In the genomic region with DNA sequence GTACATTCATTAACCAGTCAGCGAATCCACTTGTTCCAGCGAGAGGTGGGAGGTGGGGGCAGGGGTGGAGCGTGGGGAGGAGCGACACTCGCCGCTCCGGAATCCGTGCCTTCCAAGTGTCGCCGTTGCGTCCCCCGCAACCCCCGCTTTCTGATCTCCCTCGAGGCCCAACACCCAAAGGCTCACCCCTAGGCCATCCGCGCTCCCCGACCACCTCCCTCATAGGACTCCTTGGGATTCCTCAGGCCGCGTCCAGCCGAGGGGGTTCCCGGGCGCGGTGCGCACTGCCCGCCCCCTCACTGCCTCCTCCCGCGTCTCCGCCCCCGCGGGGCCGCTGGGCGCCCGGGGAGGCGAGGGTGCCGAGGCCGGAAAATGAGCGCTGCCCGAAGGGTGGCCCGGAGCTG, we compare ENCODE assay signal across 9 cellular contexts.
DNase-seq lines count a peak whose midpoint lies in the region; ATAC-seq and TF ChIP-seq lines count a peak whose summit lies in the region.
"Had no signal": no experiment of that assay in that cellular context is flagged by ENCODE, and none has a peak within 500 bp of the region (broad histone marks: within the 10 kb centered on the region; RNA-seq: fewer than 3 reads in every experiment).

No MANE protein-coding gene starts in this region.

- peak overlapping the region in 1 of 8 donors; percentile 19 for H3K27ac Mint-ChIP-seq in CD8-positive, alpha-beta memory T cell
- H3K27ac Mint-ChIP-seq in osteocyte (ENCODE audit: unreplicated experiment): no peak overlapping the region
- H3K27ac Mint-ChIP-seq: activated naive CD4-positive, alpha-beta T cell treated with anti-CD3 and anti-CD28 coated beads, Interleukin-2, amount 50 U/mL, for 72 hours had no signal

- H3K9ac ChIP-seq in fibroblast of lung (ENCODE audit: insufficient read depth, low read length): no peak overlapping the region

- no peak overlapping the region for H3K4me3 ChIP-seq in CD8-positive, alpha-beta memory T cell (ENCODE audit: low read length)
- H3K4me3 ChIP-seq in Panc1 (ENCODE audit: low read depth in 2 of 2, low read length in 2 of 2): peak overlapping the region; percentile 52 to 58
- H3K4me3 ChIP-seq in fibroblast of lung (replicated peaks in 1 of 4; ENCODE audit: control extremely low read depth in 1 of 4, insufficient read depth in 1 of 4, low read depth in 3 of 4, low read length in 4 of 4): peak overlapping the region in 1 of 4 experiments; percentile 7

- POLR2A ChIA-PET in CD8-positive, alpha-beta memory T cell (lab: Charles Lee): no interaction called here
- POLR2A ChIA-PET in Panc1 (lab: Charles Lee): no interaction called here

- no peak for DNase-seq in CD8-positive, alpha-beta memory T cell
- DNase-seq in Panc1 (ENCODE audit: low read depth, low spot score): no peak
- DNase-seq in fibroblast of lung (ENCODE audit: low read depth in 2 of 2): no peak
- DNase-seq in osteocyte (ENCODE audit: extremely low spot score, unreplicated experiment): no peak
- DNase-seq in dedifferentiated amniotic fluid mesenchymal stem cell (ENCODE audit: extremely low spot score): no peak

- no peaks in the 10 kb centered on the region for H3K4me1 ChIP-seq in CD8-positive, alpha-beta memory T cell (ENCODE audit: insufficient read depth, low read length)
- H3K4me1 ChIP-seq in Panc1 (ENCODE audit: control insufficient read depth, insufficient read depth, low read length): peaks cover 23% of the 10 kb centered on the region
- H3K4me1 ChIP-seq in fibroblast of lung (ENCODE audit: control insufficient read depth, extremely low read depth, insufficient read depth, low read length): no peaks in the 10 kb centered on the region

- peak overlapping the region in 6 of 7 donors; percentile 60 to 75 (median 62) for H3K4me3 Mint-ChIP-seq in CD8-positive, alpha-beta memory T cell
- peak overlapping the region; percentile 53 for H3K4me3 Mint-ChIP-seq in osteocyte (ENCODE audit: unreplicated experiment)

- H3K27me3 Mint-ChIP-seq in CD8-positive, alpha-beta memory T cell: peaks cover 53 to 73% of the 10 kb centered on the region in 2 donors
- peaks cover 57% of the 10 kb centered on the region for H3K27me3 Mint-ChIP-seq in osteocyte (ENCODE audit: unreplicated experiment)

- CTCF ChIA-PET in CD8-positive, alpha-beta memory T cell (lab: Charles Lee): no interaction called here
- CTCF ChIA-PET in Panc1 (lab: Charles Lee): no interaction called here

- ATAC-seq in Panc1 (peak; percentile 81), HG03442 (IDR thresholded peaks at IDR 0.05; ENCODE audit: unreplicated experiment) (no peak), GM19395 (IDR thresholded peaks at IDR 0.05; ENCODE audit: unreplicated experiment) (no peak), HG03095 (IDR thresholded peaks at IDR 0.05; ENCODE audit: unreplicated experiment) (no peak)

- no peaks in the 10 kb centered on the region for H3K79me2 ChIP-seq in fibroblast of lung (ENCODE audit: control insufficient read depth, insufficient read depth, low read length)

- no peak overlapping the region for H3K27ac ChIP-seq in CD8-positive, alpha-beta memory T cell (ENCODE audit: low read depth, low read length)
- H3K27ac ChIP-seq in Panc1 (ENCODE audit: low read length): peak overlapping the region; percentile 65; the same call in 1 of the 2 replicates
- H3K27ac ChIP-seq in fibroblast of lung (ENCODE audit: insufficient read depth, low read length): no peak overlapping the region

- in situ Hi-C loops in Panc1 (cut with HindIII; ENCODE audit: low pct_unique_long_range_greater_than_20kb, low sequenced_read_pairs): no loop called here

- H3K9me3 Mint-ChIP-seq in CD8-positive, alpha-beta memory T cell: peaks cover 0 to 16% (median 12%) of the 10 kb centered on the region in 5 donors
- H3K9me3 Mint-ChIP-seq in osteocyte (ENCODE audit: unreplicated experiment): peaks cover 24% of the 10 kb centered on the region

- H3K4me1 Mint-ChIP-seq in CD8-positive, alpha-beta memory T cell: peaks cover 12 to 14% (median 14%) of the 10 kb centered on the region in 3 donors
- peaks cover 7% of the 10 kb centered on the region for H3K4me1 Mint-ChIP-seq in osteocyte (ENCODE audit: unreplicated experiment)

- peaks cover 11% of the 10 kb centered on the region for H3K27me3 ChIP-seq in CD8-positive, alpha-beta memory T cell (ENCODE audit: insufficient read depth, low read length, poor library complexity, severe bottlenecking)
- H3K27me3 ChIP-seq in Panc1 (ENCODE audit: control insufficient read depth, insufficient read depth, low read length) (no peaks in the 10 kb centered on the region), fibroblast of lung (ENCODE audit: control insufficient read depth, insufficient read depth, low read length) (peaks cover 10% of the 10 kb centered on the region)

- H3K9me3 ChIP-seq in CD8-positive, alpha-beta memory T cell (ENCODE audit: low read length): no peaks in the 10 kb centered on the region
- peaks cover 4% of the 10 kb centered on the region; the same call in 1 of the 2 replicates for H3K9me3 ChIP-seq in Panc1 (ENCODE audit: control insufficient read depth, insufficient read depth, low read depth, low read length)
- H3K9me3 ChIP-seq in fibroblast of lung (ENCODE audit: control insufficient read depth, insufficient read depth, low read depth, low read length): no peaks in the 10 kb centered on the region

- BruUV-seq in Panc1 (replicated peaks; lab: Mats Ljungman, UMichigan): no TSS peak

- no peak for TF ChIP-seq CTCF in Panc1 (IDR thresholded peaks at IDR 0.05)
- TF ChIP-seq CTCF in fibroblast of lung (conservative IDR thresholded peaks at IDR 0.05 in 1 of 2, IDR thresholded peaks at IDR 0.05 in 1 of 2; ENCODE audit: low read depth in 1 of 2, low read length in 2 of 2): no peak
- no peak for TF ChIP-seq CTCF in osteocyte (IDR thresholded peaks at IDR 0.05)

- no peaks in the 10 kb centered on the region for H3K36me3 Mint-ChIP-seq in CD8-positive, alpha-beta memory T cell
- peaks cover 2% of the 10 kb centered on the region for H3K36me3 Mint-ChIP-seq in osteocyte (ENCODE audit: unreplicated experiment)

- H3K36me3 ChIP-seq in CD8-positive, alpha-beta memory T cell (ENCODE audit: insufficient read depth, low read length): no peaks in the 10 kb centered on the region
- no peaks in the 10 kb centered on the region for H3K36me3 ChIP-seq in Panc1 (ENCODE audit: control insufficient read depth, insufficient read depth, low read length)
- H3K36me3 ChIP-seq in fibroblast of lung (ENCODE audit: control insufficient read depth, insufficient read depth, low read length): no peaks in the 10 kb centered on the region

- no peak overlapping the region for H2AFZ ChIP-seq in fibroblast of lung (ENCODE audit: low read length)

- peak overlapping the region; percentile 51 for H3K4me2 ChIP-seq in fibroblast of lung (ENCODE audit: extremely low read depth, insufficient read depth, low read length)

- H4K20me1 ChIP-seq in fibroblast of lung (ENCODE audit: control insufficient read depth, extremely low read depth, insufficient read depth, low read length): no peaks in the 10 kb centered on the region

- intact Hi-C loops in Panc1 (cut with micrococcal nuclease; ENCODE audit: unreplicated experiment): no loop called here
